ENCODE assay signal across 8 cellular contexts in genomic region chr12:47744005-47744651, GRCh38. TPM values are rescaled to one million over a fixed set of nuclear protein-coding genes. Genes with fewer than 3 reads are reported as not detected.
A peak's percentile ranks its signal among the peaks of the same experiment; 100 is the strongest.
DNase-seq lines count a peak whose midpoint lies in the region; ATAC-seq and TF ChIP-seq lines count a peak whose summit lies in the region.

No MANE protein-coding gene starts in this region.

- ATAC-seq in left cardiac atrium (no peak), lower lobe of right lung (peak; percentile 54 to 78), upper lobe of left lung (ENCODE audit: low FRiP score in 2 of 2) (peak in 1 of 2 donors; percentile 63), HG02759 (IDR thresholded peaks at IDR 0.05; ENCODE audit: unreplicated experiment) (no peak)

- peak; percentile 20 for TF ChIP-seq CTCF in cardiac muscle cell (IDR thresholded peaks at IDR 0.05; ENCODE audit: low read depth, low read length)
- peak; percentile 34 for TF ChIP-seq CTCF in astrocyte of the cerebellum (IDR thresholded peaks at IDR 0.05; ENCODE audit: low read depth, low read length, missing control alignments)
- TF ChIP-seq CTCF in lower lobe of right lung (IDR thresholded peaks at IDR 0.05), result peak; percentile 64
- peak; percentile 34 to 80 (median 70) for TF ChIP-seq CTCF in upper lobe of left lung (IDR thresholded peaks at IDR 0.05)

- H3K9me3 ChIP-seq in cardiac muscle cell (ENCODE audit: low read depth) (no peaks in the 10 kb centered on the region), lower lobe of right lung (no peaks in the 10 kb centered on the region), upper lobe of left lung (no peaks in the 10 kb centered on the region)

- H3K4me3 ChIP-seq in cardiac muscle cell (no peak overlapping the region), astrocyte of the cerebellum (ENCODE audit: low read depth, low read length) (no peak overlapping the region), lower lobe of right lung (no peak overlapping the region), upper lobe of left lung (no peak overlapping the region)

- intact Hi-C loops in left cardiac atrium (cut with DNase I) (no loop called here), lower lobe of right lung (cut with DNase I) (loop anchor here (5.0 kb wide), 1 partner anchor 33 kb away; no protein-coding TSS in a partner anchor)

- no peak for TF ChIP-seq POLR2A in upper lobe of left lung (IDR thresholded peaks at IDR 0.05)

- TF ChIP-seq EP300 in upper lobe of left lung (IDR thresholded peaks at IDR 0.05), result no peak

- no peak overlapping the region for H3K27ac ChIP-seq in cardiac muscle cell
- no peak overlapping the region for H3K27ac ChIP-seq in lower lobe of right lung
- H3K27ac ChIP-seq in upper lobe of left lung, result peak overlapping the region in 1 of 4 donors; percentile 10

- in situ Hi-C loops in astrocyte of the cerebellum (cut with HindIII; ENCODE audit: low sequenced_read_pairs), result no loop called here

- no peaks in the 10 kb centered on the region for H3K36me3 ChIP-seq in cardiac muscle cell
- peaks cover 28% of the 10 kb centered on the region for H3K36me3 ChIP-seq in lower lobe of right lung
- peaks cover 0 to 30% (median 15%) of the 10 kb centered on the region in 4 donors for H3K36me3 ChIP-seq in upper lobe of left lung

- 49 to 57% methylated on average over 10 of the region's 10 CpGs for WGBS in upper lobe of left lung, 2 donors

- DNase-seq in cardiac muscle cell (ENCODE audit: low read depth in 1 of 2, low spot score in 1 of 2), result no peak
- DNase-seq in left cardiac atrium, result no peak
- DNase-seq in RPMI8226, result peak; percentile 76
- no peak for DNase-seq in astrocyte of the cerebellum (ENCODE audit: low read depth)
- peak; percentile 78 for DNase-seq in lower lobe of right lung
- DNase-seq in upper lobe of left lung, result peak in 1 of 2 donors; percentile 80
- DNase-seq in middle frontal gyrus (ENCODE audit: extremely low spot score, low spot score), result no peak

- H3K4me1 ChIP-seq in cardiac muscle cell (ENCODE audit: low read depth), result peaks cover 11% of the 10 kb centered on the region
- peaks cover 28% of the 10 kb centered on the region for H3K4me1 ChIP-seq in lower lobe of right lung
- H3K4me1 ChIP-seq in upper lobe of left lung, result peaks cover 19 to 32% (median 27%) of the 10 kb centered on the region in 4 donors

- H3K27me3 ChIP-seq in cardiac muscle cell, result no peaks in the 10 kb centered on the region
- H3K27me3 ChIP-seq in lower lobe of right lung (ENCODE audit: low read depth), result no peaks in the 10 kb centered on the region
- H3K27me3 ChIP-seq in upper lobe of left lung, result no peaks in the 10 kb centered on the region

RNA-seq across cellular contexts. Expression of gene RAPGEF3, which starts 14.6 kb away (rescaled TPM):
- total RNA-seq in cardiac muscle cell (3.8 and 8.8 TPM in 2 replicates), left cardiac atrium (10 to 100 TPM; 27.3 to 35.9 TPM), lower lobe of right lung (44.5 TPM), upper lobe of left lung (10 to 100 TPM; 19.0 to 94.0 (median 52.1) TPM)
- polyA plus RNA-seq in cardiac muscle cell, result 3.3 and 5.5 TPM in 2 replicates

RNA-seq across cellular contexts. Expression of gene ENDOU, which starts 18.8 kb away (rescaled TPM):
- total RNA-seq in cardiac muscle cell (0.24 and 0.53 TPM in 2 replicates), left cardiac atrium (under 1 TPM; 0.62 to 0.68 TPM), lower lobe of right lung (not detected), upper lobe of left lung (1 to 10 TPM in 2 of 6 donors, under 1 TPM in 2, not detected in 2; 0.14 to 2.1 (median 0.83) TPM)
- polyA plus RNA-seq in cardiac muscle cell, result 0.95 and 1.3 TPM in 2 replicates

RNA-seq across cellular contexts. Expression of gene SLC48A1, which starts 28.9 kb away (rescaled TPM):
- total RNA-seq in cardiac muscle cell (23.3 and 26.2 TPM in 2 replicates), left cardiac atrium (10 to 100 TPM; 22.1 to 28.9 TPM), lower lobe of right lung (39.9 TPM), upper lobe of left lung (10 to 100 TPM; 26.5 to 36.5 (median 33.9) TPM)
- polyA plus RNA-seq in cardiac muscle cell, result 28.9 and 29.2 TPM in 2 replicates

RNA-seq across cellular contexts. Expression of gene RPAP3, which starts 38.3 kb away (rescaled TPM):
- 13.9 and 24.9 TPM in 2 replicates for total RNA-seq in cardiac muscle cell
- polyA plus RNA-seq in cardiac muscle cell, result 44.3 and 60.8 TPM in 2 replicates
- total RNA-seq in left cardiac atrium, result 10 to 100 TPM; 22.7 to 22.8 TPM
- 20.2 TPM for total RNA-seq in lower lobe of right lung
- 10 to 100 TPM in 5 of 6 donors, 1 to 10 TPM in 1; 6.5 to 28.0 (median 16.4) TPM for total RNA-seq in upper lobe of left lung

Comparison
In these comparisons a context has a peak if more than half of its experiments do, and no peak if none do; other contexts are left out.
1. DNase-seq: peak in RPMI8226 (single experiment) and lower lobe of right lung (single experiment); none in cardiac muscle cell (0 of 2), left cardiac atrium (single experiment), astrocyte of the cerebellum (single experiment) and middle frontal gyrus (single experiment).
2. ATAC-seq: peak in lower lobe of right lung (2 of 2); none in left cardiac atrium (0 of 2) and HG02759 (single experiment).
3. Peak in every context shown above with its lines, with median percentiles within 50 percentile points of each other: CTCF ChIP-seq.